In the genomic region with DNA sequence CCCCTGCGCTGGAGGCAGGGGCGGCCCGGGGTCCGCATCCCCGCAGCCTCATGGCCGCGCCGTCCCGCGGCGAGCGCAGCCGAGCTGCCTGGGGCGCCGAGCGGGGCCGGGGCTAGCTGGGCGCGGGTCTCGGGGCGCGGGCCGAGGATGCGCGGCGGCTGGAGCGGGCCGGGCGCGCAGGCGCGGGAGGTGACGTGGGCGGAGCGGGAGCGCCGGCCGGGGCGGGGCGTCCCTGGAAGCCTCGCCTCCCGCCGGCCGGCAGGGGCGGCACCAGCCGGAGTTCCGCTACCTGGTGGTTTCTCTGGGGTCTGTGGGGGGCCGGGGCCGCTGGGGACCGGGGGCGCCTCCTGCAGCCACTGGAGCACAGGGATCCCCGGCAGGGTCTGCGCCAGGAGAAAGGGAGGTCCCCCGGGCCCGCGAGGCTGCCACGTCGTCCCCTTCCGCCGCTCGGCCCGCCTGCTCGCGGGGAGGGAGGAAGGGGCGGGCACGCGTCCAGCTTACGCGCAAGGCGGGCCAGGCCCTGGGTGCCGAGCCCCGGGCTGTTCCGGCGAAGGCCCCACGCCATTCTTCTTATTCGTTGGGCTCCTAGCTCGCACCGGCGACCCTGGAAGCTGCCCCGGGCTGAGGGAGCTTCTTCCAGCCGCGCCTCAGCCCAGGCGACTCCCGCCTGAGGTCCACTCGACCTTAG, we compare ENCODE assay signal across 8 cellular contexts. TPM values are rescaled to one million over a fixed set of nuclear protein-coding genes. Genes with fewer than 3 reads are reported as not detected.
DNase-seq lines count a peak whose midpoint lies in the region; ATAC-seq and TF ChIP-seq lines count a peak whose summit lies in the region.

A gene with protein sequence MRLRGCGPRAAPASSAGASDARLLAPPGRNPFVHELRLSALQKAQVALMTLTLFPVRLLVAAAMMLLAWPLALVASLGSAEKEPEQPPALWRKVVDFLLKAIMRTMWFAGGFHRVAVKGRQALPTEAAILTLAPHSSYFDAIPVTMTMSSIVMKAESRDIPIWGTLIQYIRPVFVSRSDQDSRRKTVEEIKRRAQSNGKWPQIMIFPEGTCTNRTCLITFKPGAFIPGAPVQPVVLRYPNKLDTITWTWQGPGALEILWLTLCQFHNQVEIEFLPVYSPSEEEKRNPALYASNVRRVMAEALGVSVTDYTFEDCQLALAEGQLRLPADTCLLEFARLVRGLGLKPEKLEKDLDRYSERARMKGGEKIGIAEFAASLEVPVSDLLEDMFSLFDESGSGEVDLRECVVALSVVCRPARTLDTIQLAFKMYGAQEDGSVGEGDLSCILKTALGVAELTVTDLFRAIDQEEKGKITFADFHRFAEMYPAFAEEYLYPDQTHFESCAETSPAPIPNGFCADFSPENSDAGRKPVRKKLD (minus strand): TSS at position 168 of the 688 bp plus-strand sequence. CDS start 116 bp downstream, at position 52.

- 0 out of 2 replicates have a peak within 1 kb of the TSS, but pooled peaks have one; percentile 14 for H2AFZ ChIP-seq in GM23338

- H3K9me2 ChIP-seq in GM23338 (ENCODE audit: insufficient read depth), result no peaks in the 10 kb centered on the region

- H3K36me3 Mint-ChIP-seq in GM23338 (ENCODE audit: low read depth), result peaks cover 25% of the 10 kb centered on the region

- peaks cover 17% of the 10 kb centered on the region for H3K27me3 Mint-ChIP-seq in GM23338 (ENCODE audit: insufficient read depth, low read depth, poor library complexity)

- no peaks in the 10 kb centered on the region for H3K9me3 Mint-ChIP-seq in GM23338

- H3K4me1 Mint-ChIP-seq in GM23338, result peaks cover 27% of the 10 kb centered on the region; the same call in 2 of the 3 replicates

- peak; percentile 75 for DNase-seq in ELR (ENCODE audit: low read depth)
- DNase-seq in GM23338 (ENCODE audit: low spot score), result peak; percentile 86
- peak; percentile 48 to 58 for DNase-seq in Kasumi-1 (lab: John Stamatoyannopoulos, UW)
- peak; percentile 75 for DNase-seq in SK-MEL-5 (ENCODE audit: low read depth, low spot score)
- DNase-seq in activated naive CD4-positive, alpha-beta T cell treated with Interleukin-2 at 50 U/mL for 16 hours, result peak; percentile 79
- peak; percentile 67 for DNase-seq in superior temporal gyrus (ENCODE audit: extremely low spot score)

- peak within 1 kb of the TSS; percentile 88 for H3K4me3 Mint-ChIP-seq in GM23338

- in situ Hi-C loops in SK-MEL-5 (cut with HindIII; ENCODE audit: low pct_unique_long_range_greater_than_20kb, low sequenced_read_pairs), result no loop called here

- no peaks in the 10 kb centered on the region for H3K27me3 ChIP-seq in GM23338 (ENCODE audit: insufficient read depth)
- H3K27me3 ChIP-seq in gastroesophageal sphincter, result no peaks in the 10 kb centered on the region
- H3K27me3 ChIP-seq in neutrophil, result no peaks in the 10 kb centered on the region

- H3F3A ChIP-seq in GM23338 (replicated peaks; ENCODE audit: low read depth), result peaks cover 4% of the 10 kb centered on the region; the same call in 1 of the 2 replicates

- peaks cover 22% of the 10 kb centered on the region for H4K20me1 ChIP-seq in GM23338 (replicated peaks; ENCODE audit: insufficient read depth)

- ATAC-seq in GM23338 (peak; percentile 60), gastroesophageal sphincter (peak; percentile 94)

- H3K79me2 ChIP-seq in GM23338 (replicated peaks; ENCODE audit: insufficient read depth), result peaks cover 44% of the 10 kb centered on the region

- TF ChIP-seq CTCF in GM23338 (conservative IDR thresholded peaks at IDR 0.05; ENCODE audit: low read depth in 2 of 2), result no peak
- TF ChIP-seq CTCF in gastroesophageal sphincter (IDR thresholded peaks at IDR 0.05), result peak in 3 of 4 experiments; percentile 24 to 56 (median 36)
- peak; percentile 71 for TF ChIP-seq CTCF in neutrophil (IDR thresholded peaks at IDR 0.05)

- H3K4me2 ChIP-seq in GM23338, result peak within 1 kb of the TSS; percentile 96

- no CpG with 5 or more reads among the region's 85 CpGs for WGBS in gastroesophageal sphincter (ENCODE audit: low coverage in 1 of 2), 2 donors

- peak; percentile 25 to 53 for TF ChIP-seq POLR2A in gastroesophageal sphincter (IDR thresholded peaks at IDR 0.05)

- H3K4me3 ChIP-seq in GM23338, result peak within 1 kb of the TSS; percentile 88
- H3K4me3 ChIP-seq in gastroesophageal sphincter, result peak within 1 kb of the TSS; percentile 87 to 94
- H3K4me3 ChIP-seq in neutrophil (ENCODE audit: low read depth in 1 of 2, low read length in 1 of 2), result peak within 1 kb of the TSS; percentile 83 to 84

- peak within 1 kb of the TSS; percentile 69 for H3K27ac Mint-ChIP-seq in GM23338

- no peak within 1 kb of the TSS for H3K27ac ChIP-seq in GM23338 (ENCODE audit: low read depth)
- H3K27ac ChIP-seq in gastroesophageal sphincter, result peak within 1 kb of the TSS; percentile 74 to 93 (median 90)
- peak within 1 kb of the TSS; percentile 94 for H3K27ac ChIP-seq in neutrophil

- TF ChIP-seq EP300 in gastroesophageal sphincter (IDR thresholded peaks at IDR 0.05), result no peak

- peaks cover 19% of the 10 kb centered on the region for H3K36me3 ChIP-seq in GM23338 (ENCODE audit: insufficient read depth)
- H3K36me3 ChIP-seq in gastroesophageal sphincter, result peaks cover 0 to 19% of the 10 kb centered on the region in 2 donors
- H3K36me3 ChIP-seq in neutrophil, result peaks cover 24% of the 10 kb centered on the region

- H3K4me1 ChIP-seq in GM23338 (ENCODE audit: insufficient read depth) (peaks cover 21% of the 10 kb centered on the region), gastroesophageal sphincter (peaks cover 0 to 33% (median 18%) of the 10 kb centered on the region in 3 donors), neutrophil (ENCODE audit: control insufficient read depth in 1 of 2, insufficient read depth in 1 of 2, low read depth in 1 of 2, low read length in 1 of 2) (peaks cover 24 to 30% of the 10 kb centered on the region in 2 experiments)

- no peaks in the 10 kb centered on the region for H3K9me3 ChIP-seq in gastroesophageal sphincter
- no peaks in the 10 kb centered on the region for H3K9me3 ChIP-seq in neutrophil

TF ChIP-seq in GM23338, 12 proteins besides CTCF, POLR2A, EP300 and RAD21:
- TF ChIP-seq NANOG (IDR thresholded peaks at IDR 0.05; ENCODE audit: borderline replicate concordance), result no peak
- peak; percentile 51 for TF ChIP-seq POLR2AphosphoS5 (IDR thresholded peaks at IDR 0.05; ENCODE audit: low read depth)

RNA-seq across cellular contexts. Expression of the gene that starts here (rescaled TPM):
- 255 and 263 TPM in 2 replicates for total RNA-seq in GM23338 (2014; rRNA removed; shearing (Covaris generic))
- polyA plus RNA-seq in GM23338 (2016; fragmentation: Nextera tagmentation; extraction: Ambion mirVana), result 75.0 and 78.0 TPM in 2 replicates
- 47.5 and 50.6 TPM in 2 replicates for total RNA-seq in SK-MEL-5 (2014; rRNA removed; shearing (Covaris generic))
- 79.3 and 98.1 TPM in 2 replicates for polyA plus RNA-seq in SK-MEL-5 (2015; cell fraction: cytosol; rRNA removed)
- polyA plus RNA-seq in SK-MEL-5 (2015; cell fraction: nucleus; rRNA removed), result 114 and 171 TPM in 2 replicates
- total RNA-seq in gastroesophageal sphincter, result 10 to 100 TPM; 20.3 to 52.6 (median 31.8) TPM

Comparison
In these comparisons a context has a peak if more than half of its experiments do, and no peak if none do; other contexts are left out.
1. CTCF ChIP-seq: peak in gastroesophageal sphincter (3 of 4) and neutrophil (single experiment); none in GM23338 (0 of 2).
2. Peak in every context shown above with its lines, with median percentiles within 50 percentile points of each other: DNase-seq and H3K4me3 ChIP-seq.